1 cellular context compared by ENCODE assay signal in the genomic region with DNA sequence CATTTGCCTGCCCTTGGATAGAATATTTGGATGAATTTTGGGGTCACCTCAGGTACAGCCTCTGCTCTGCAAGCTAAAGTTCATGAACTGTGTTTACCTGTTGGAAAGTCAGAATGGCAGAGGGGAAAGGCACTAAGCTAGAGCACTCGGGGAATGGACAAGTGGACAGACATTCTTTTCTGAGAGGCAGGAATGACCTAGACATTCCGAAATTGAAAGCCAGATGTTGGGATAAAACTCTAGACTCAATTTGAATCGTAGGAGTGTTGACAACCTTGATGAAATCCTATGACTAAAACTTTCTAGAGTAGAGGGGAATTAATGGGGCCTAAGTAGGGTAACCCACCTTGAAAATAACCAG.
TF ChIP-seq lines count a peak whose summit lies in the region.

No MANE protein-coding gene starts in this region.

TF ChIP-seq in SK-N-SH, 30 proteins besides CTCF, POLR2A, EP300 and RAD21 (continued from another document):
- TF ChIP-seq REST (IDR thresholded peaks at IDR 0.05; ENCODE audit: low read depth, low read length) (no peak), TCF12 (IDR thresholded peaks at IDR 0.05) (no peak; the same call in 1 of the 2 replicates), TEAD4 (IDR thresholded peaks at IDR 0.05; ENCODE audit: borderline replicate concordance, insufficient read depth) (no peak), FOXJ3 (CRISPR knock-in tag; IDR thresholded peaks at IDR 0.05) (no peak), RXRA (IDR thresholded peaks at IDR 0.05; ENCODE audit: borderline replicate concordance, low read depth) (no peak), MXI1 (IDR thresholded peaks at IDR 0.05; ENCODE audit: low read depth, low read length) (no peak), FOXM1 (IDR thresholded peaks at IDR 0.05; ENCODE audit: low read depth) (no peak), GATA2 (CRISPR knock-in tag; IDR thresholded peaks at IDR 0.05) (no peak), YY1 (IDR thresholded peaks at IDR 0.05; ENCODE audit: low read depth) (no peak)
- TF ChIP-seq, protein P1, sequence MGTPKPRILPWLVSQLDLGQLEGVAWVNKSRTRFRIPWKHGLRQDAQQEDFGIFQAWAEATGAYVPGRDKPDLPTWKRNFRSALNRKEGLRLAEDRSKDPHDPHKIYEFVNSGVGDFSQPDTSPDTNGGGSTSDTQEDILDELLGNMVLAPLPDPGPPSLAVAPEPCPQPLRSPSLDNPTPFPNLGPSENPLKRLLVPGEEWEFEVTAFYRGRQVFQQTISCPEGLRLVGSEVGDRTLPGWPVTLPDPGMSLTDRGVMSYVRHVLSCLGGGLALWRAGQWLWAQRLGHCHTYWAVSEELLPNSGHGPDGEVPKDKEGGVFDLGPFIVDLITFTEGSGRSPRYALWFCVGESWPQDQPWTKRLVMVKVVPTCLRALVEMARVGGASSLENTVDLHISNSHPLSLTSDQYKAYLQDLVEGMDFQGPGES (IDR thresholded peaks at IDR 0.05; ENCODE audit: low read depth, low read length) = no peak
